1 cellular context compared by ENCODE assay signal in genomic region chr1:234373064-234373937, GRCh38.
TF ChIP-seq lines count a peak whose summit lies in the region.

COA6 (plus strand) TSS chr1:234373456; CDS start chr1:234373467, 11 bp downstream.

TF ChIP-seq in K562, 482 proteins besides CTCF, POLR2A, EP300 and RAD21 (continued from another document and continues in another):
- TF ChIP-seq ATF4 (CRISPR knock-in tag; IDR thresholded peaks at IDR 0.05) (peak; percentile 21; the same call in 1 of the 2 replicates), MEF2A (IDR thresholded peaks at IDR 0.05; ENCODE audit: control insufficient read depth, low read depth, low read length) (no peak), CREM (IDR thresholded peaks at IDR 0.05; ENCODE audit: low read depth) (peak; percentile 78), MAFK (IDR thresholded peaks at IDR 0.05; ENCODE audit: low read length) (no peak; the same call in 1 of the 2 replicates), ZNF134 (CRISPR knock-in tag; conservative IDR thresholded peaks at IDR 0.05) (peak; percentile 25; the same call in 1 of the 2 replicates), ATF3 (IDR thresholded peaks at IDR 0.05) (0 out of 2 replicates have a peak, but pooled peaks have one; percentile 11), ATF3 (CRISPR knock-in tag; conservative IDR thresholded peaks at IDR 0.05) (peak; percentile 62; the same call in 1 of the 2 replicates), MBD2 (IDR thresholded peaks at IDR 0.05; ENCODE audit: borderline replicate concordance, low read depth) (peak; percentile 76), DIDO1 (tag; IDR thresholded peaks at IDR 0.05; ENCODE audit: low read depth) (peak; percentile 97), ZNF668 (CRISPR knock-in tag; IDR thresholded peaks at IDR 0.05) (0 out of 2 replicates have a peak, but pooled peaks have one; percentile 8), EZH2 (IDR thresholded peaks at IDR 0.05; ENCODE audit: borderline replicate concordance, low read depth, low read length) (no peak), U2AF2 (optimal IDR thresholded peaks at IDR 0.05; ENCODE audit: low read depth, low read length) (no peak), ZNF347 (CRISPR knock-in tag; IDR thresholded peaks at IDR 0.05; ENCODE audit: low read depth) (no peak), KAT7 (CRISPR knock-in tag; IDR thresholded peaks at IDR 0.05; ENCODE audit: borderline replicate concordance) (peak; percentile 98; the same call in 1 of the 2 replicates), GTF2E2 (tag; IDR thresholded peaks at IDR 0.05) (peak; percentile 97), HCFC1 (IDR thresholded peaks at IDR 0.05; ENCODE audit: low read depth, low read length) (peak; percentile 80), ATF7 (IDR thresholded peaks at IDR 0.05) (peak; percentile 93), E2F3 (CRISPR knock-in tag; IDR thresholded peaks at IDR 0.05) (peak; percentile 30; the same call in 1 of the 2 replicates), FOXP1 (CRISPR knock-in tag; IDR thresholded peaks at IDR 0.05) (0 out of 2 replicates have a peak, but pooled peaks have one; percentile 13), ZFP30 (CRISPR knock-in tag; IDR thresholded peaks at IDR 0.05; ENCODE audit: borderline replicate concordance) (peak; percentile 64; the same call in 1 of the 2 replicates), DNMT1 (IDR thresholded peaks at IDR 0.05) (0 out of 2 replicates have a peak, but pooled peaks have one; percentile 32), ZNF24 (IDR thresholded peaks at IDR 0.05) (peak; percentile 51; the same call in 1 of the 2 replicates), CBFB (CRISPR knock-in tag; IDR thresholded peaks at IDR 0.05) (peak; percentile 99), ZNF444 (CRISPR knock-in tag; IDR thresholded peaks at IDR 0.05) (no peak), KLF6 (CRISPR knock-in tag; IDR thresholded peaks at IDR 0.05; ENCODE audit: borderline replicate concordance) (peak; percentile 45; the same call in 1 of the 2 replicates), ZNF592 (IDR thresholded peaks at IDR 0.05) (peak; percentile 46; the same call in 1 of the 2 replicates), ZNF766 (CRISPR knock-in tag; conservative IDR thresholded peaks at IDR 0.05) (peak; percentile 68; the same call in 1 of the 2 replicates), HMGXB4 (CRISPR knock-in tag; IDR thresholded peaks at IDR 0.05) (0 out of 2 replicates have a peak, but pooled peaks have one; percentile 28), NFIC (IDR thresholded peaks at IDR 0.05) (peak; percentile 61), ERF (CRISPR knock-in tag; IDR thresholded peaks at IDR 0.05) (peak; percentile 13), HDAC3 (IDR thresholded peaks at IDR 0.05; ENCODE audit: borderline replicate concordance, partially characterized antibody) (peak; percentile 53), AFF4 (CRISPR knock-in tag; IDR thresholded peaks at IDR 0.05) (peak; percentile 90; the same call in 1 of the 2 replicates), ZNF75A (CRISPR knock-in tag; IDR thresholded peaks at IDR 0.05) (no peak), L3MBTL2 (IDR thresholded peaks at IDR 0.05) (peak; percentile 85), NR4A1 (CRISPR knock-in tag; IDR thresholded peaks at IDR 0.05) (no peak), NR4A1 (tag; IDR thresholded peaks at IDR 0.05) (peak; percentile 76; the same call in 1 of the 2 replicates), NBN (IDR thresholded peaks at IDR 0.05; ENCODE audit: low read depth) (peak; percentile 92), CREB3 (tag; conservative IDR thresholded peaks at IDR 0.05; ENCODE audit: low read depth) (peak; percentile 62; the same call in 1 of the 2 replicates), E2F4 (CRISPR knock-in tag; IDR thresholded peaks at IDR 0.05; ENCODE audit: low read depth) (0 out of 2 replicates have a peak, but pooled peaks have one; percentile 36), MEF2D (tag; conservative IDR thresholded peaks at IDR 0.05; ENCODE audit: low read depth) (peak; percentile 60), ZNF785 (CRISPR knock-in tag; IDR thresholded peaks at IDR 0.05) (no peak), CHAMP1 (IDR thresholded peaks at IDR 0.05) (peak; percentile 90), NFE2L1 (tag; IDR thresholded peaks at IDR 0.05; ENCODE audit: borderline replicate concordance, low read depth) (no peak), SMARCA4 (IDR thresholded peaks at IDR 0.05) (peak; percentile 65), HIVEP1 (CRISPR knock-in tag; IDR thresholded peaks at IDR 0.05) (0 out of 2 replicates have a peak, but pooled peaks have one; percentile 60), ILF3 (IDR thresholded peaks at IDR 0.05; ENCODE audit: borderline replicate concordance) (no peak), TEAD4 (IDR thresholded peaks at IDR 0.05; ENCODE audit: low read length) (peak; percentile 5; the same call in 1 of the 2 replicates), TEAD4 (CRISPR knock-in tag; IDR thresholded peaks at IDR 0.05; ENCODE audit: borderline replicate concordance) (no peak), ZNF717 (CRISPR knock-in tag; IDR thresholded peaks at IDR 0.05) (no peak), RBM25 (IDR thresholded peaks at IDR 0.05; ENCODE audit: low read depth, low read length, severe bottlenecking) (no peak), MTA3 (IDR thresholded peaks at IDR 0.05; ENCODE audit: borderline replicate concordance) (peak; percentile 100), ARID2 (IDR thresholded peaks at IDR 0.05) (peak; percentile 76; the same call in 1 of the 2 replicates), SMAD4 (CRISPR knock-in tag; conservative IDR thresholded peaks at IDR 0.05) (peak; percentile 70; the same call in 1 of the 2 replicates)
